ENCODE assay signal across 8 cellular contexts in genomic region chrX:41085105-41085882, GRCh38. TPM values are rescaled to one million over a fixed set of nuclear protein-coding genes. Genes with fewer than 3 reads are reported as not detected.
DNase-seq lines count a peak whose midpoint lies in the region; ATAC-seq and TF ChIP-seq lines count a peak whose summit lies in the region.

A gene with protein sequence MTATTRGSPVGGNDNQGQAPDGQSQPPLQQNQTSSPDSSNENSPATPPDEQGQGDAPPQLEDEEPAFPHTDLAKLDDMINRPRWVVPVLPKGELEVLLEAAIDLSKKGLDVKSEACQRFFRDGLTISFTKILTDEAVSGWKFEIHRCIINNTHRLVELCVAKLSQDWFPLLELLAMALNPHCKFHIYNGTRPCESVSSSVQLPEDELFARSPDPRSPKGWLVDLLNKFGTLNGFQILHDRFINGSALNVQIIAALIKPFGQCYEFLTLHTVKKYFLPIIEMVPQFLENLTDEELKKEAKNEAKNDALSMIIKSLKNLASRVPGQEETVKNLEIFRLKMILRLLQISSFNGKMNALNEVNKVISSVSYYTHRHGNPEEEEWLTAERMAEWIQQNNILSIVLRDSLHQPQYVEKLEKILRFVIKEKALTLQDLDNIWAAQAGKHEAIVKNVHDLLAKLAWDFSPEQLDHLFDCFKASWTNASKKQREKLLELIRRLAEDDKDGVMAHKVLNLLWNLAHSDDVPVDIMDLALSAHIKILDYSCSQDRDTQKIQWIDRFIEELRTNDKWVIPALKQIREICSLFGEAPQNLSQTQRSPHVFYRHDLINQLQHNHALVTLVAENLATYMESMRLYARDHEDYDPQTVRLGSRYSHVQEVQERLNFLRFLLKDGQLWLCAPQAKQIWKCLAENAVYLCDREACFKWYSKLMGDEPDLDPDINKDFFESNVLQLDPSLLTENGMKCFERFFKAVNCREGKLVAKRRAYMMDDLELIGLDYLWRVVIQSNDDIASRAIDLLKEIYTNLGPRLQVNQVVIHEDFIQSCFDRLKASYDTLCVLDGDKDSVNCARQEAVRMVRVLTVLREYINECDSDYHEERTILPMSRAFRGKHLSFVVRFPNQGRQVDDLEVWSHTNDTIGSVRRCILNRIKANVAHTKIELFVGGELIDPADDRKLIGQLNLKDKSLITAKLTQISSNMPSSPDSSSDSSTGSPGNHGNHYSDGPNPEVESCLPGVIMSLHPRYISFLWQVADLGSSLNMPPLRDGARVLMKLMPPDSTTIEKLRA (N-terminal part only) (plus strand): TSS chrX:41085445. CDS start chrX:41123629, 38,184 bp downstream.

- under 1% methylated on average over 75 of the region's 86 CpGs for WGBS in right cardiac atrium

- H3K27me3 ChIP-seq in right cardiac atrium (ENCODE audit: control insufficient read depth, insufficient read depth), result no peaks in the 10 kb centered on the region
- H3K27me3 ChIP-seq in rectal smooth muscle tissue (ENCODE audit: control insufficient read depth, insufficient read depth, low read length), result no peaks in the 10 kb centered on the region
- no peaks in the 10 kb centered on the region for H3K27me3 ChIP-seq in vagina

- H3K9ac ChIP-seq in rectal smooth muscle tissue (ENCODE audit: low read length), result peak within 1 kb of the TSS; percentile 99

- in situ Hi-C loops in GM13977 (cut with MboI; ENCODE audit: low pct_unique_long_range_greater_than_20kb, low sequenced_read_pairs, unreplicated experiment), result no loop called here

- H3K4me1 ChIP-seq in right cardiac atrium (ENCODE audit: control insufficient read depth, insufficient read depth, low read length) (peaks cover 2% of the 10 kb centered on the region), rectal smooth muscle tissue (ENCODE audit: control insufficient read depth, insufficient read depth, low read length) (no peaks in the 10 kb centered on the region), vagina (peaks cover 37% of the 10 kb centered on the region)

- peak in 1 of 2 donors; percentile 75 for TF ChIP-seq POLR2A in vagina (IDR thresholded peaks at IDR 0.05)

- DNase-seq in GM13977 (ENCODE audit: low spot score) (peak; percentile 91), NCI-H146 (lab: John Stamatoyannopoulos, UW) (peak; percentile 88), anterior cingulate cortex (lab: John Stamatoyannopoulos, UW) (peak; percentile 33 to 96 (median 85)), right cardiac atrium (peak; percentile 93 to 97 (median 95)), vagina (ENCODE audit: extremely low spot score in 2 of 2) (peak in 1 of 2 donors; percentile 94)

- ATAC-seq in HG02798 (IDR thresholded peaks at IDR 0.05; ENCODE audit: poor library complexity, unreplicated experiment) (peak; percentile 67), right cardiac atrium (peak; percentile 95)

- H3K9me3 ChIP-seq in right cardiac atrium (ENCODE audit: control insufficient read depth, low read length) (no peaks in the 10 kb centered on the region), vagina (no peaks in the 10 kb centered on the region)

- TF ChIP-seq CTCF in GM13977 (IDR thresholded peaks at IDR 0.05; ENCODE audit: extremely low read depth, insufficient read depth, missing control alignments) (no peak), vagina (IDR thresholded peaks at IDR 0.05) (no peak)

- no peaks in the 10 kb centered on the region for H3K36me3 ChIP-seq in rectal smooth muscle tissue (ENCODE audit: control insufficient read depth, insufficient read depth, low read length)
- no peaks in the 10 kb centered on the region for H3K36me3 ChIP-seq in vagina

- H3K4me3 ChIP-seq in right cardiac atrium (ENCODE audit: low read length), result peak within 1 kb of the TSS; percentile 92
- H3K4me3 ChIP-seq in rectal smooth muscle tissue (ENCODE audit: low read length), result peak within 1 kb of the TSS; percentile 98
- peak within 1 kb of the TSS; percentile 88 for H3K4me3 ChIP-seq in vagina

- intact Hi-C loops in T-helper 2 cell treated with Interferon-gamma antibody and Interleukin-4, amounts not matched to agents 100 ng/mL and 5 ng/mL, for 36 hours (cut with micrococcal nuclease), result loop anchor here (2.0 to 5.0 kb wide), 4 partner anchors 30 to 837 kb away; partner anchors contain the start of gene CASK
- intact Hi-C loops in right cardiac atrium (cut with DNase I), result no loop called here
- intact Hi-C loops in vagina (cut with DNase I), result no loop called here

- H3K27ac ChIP-seq in right cardiac atrium (ENCODE audit: low read length) (peak within 1 kb of the TSS; percentile 99), rectal smooth muscle tissue (ENCODE audit: low read depth, low read length) (peak within 1 kb of the TSS; percentile 99), vagina (peak within 1 kb of the TSS; percentile 96)

RNA-seq across cellular contexts. Expression of the gene that starts here (rescaled TPM):
- total RNA-seq in T-helper 2 cell treated with Interferon-gamma antibody and Interleukin-4, amounts not matched to agents 100 ng/mL and 5 ng/mL, for 36 hours, result 40.5 and 40.9 TPM in 2 replicates
- total RNA-seq in right cardiac atrium (10 to 100 TPM; 57.3 to 72.6 (median 62.3) TPM), vagina (72.4 TPM)
- 13.3 TPM for polyA plus RNA-seq in right cardiac atrium
